26 cellular contexts compared by ENCODE assay signal in genomic region chr14:74977901-74978385, GRCh38. TPM values are rescaled to one million over a fixed set of nuclear protein-coding genes. Genes with fewer than 3 reads are reported as not detected.
DNase-seq lines count a peak whose midpoint lies in the region; TF ChIP-seq lines count a peak whose summit lies in the region.
"Had no signal": no experiment of that assay in that cellular context is flagged by ENCODE, and none has a peak within 500 bp of the region (broad histone marks: within the 10 kb centered on the region; RNA-seq: fewer than 3 reads in every experiment).

No MANE protein-coding gene starts in this region.

- no peak overlapping the region for H3K4me3 ChIP-seq in HUES6 (ENCODE audit: low read depth, low read length)
- H3K4me3 ChIP-seq in choroid plexus epithelial cell (ENCODE audit: low read depth, low read length): no peak overlapping the region
- H3K4me3 ChIP-seq: breast epithelium, gastroesophageal sphincter, MG63, PC-9, prostate gland, tibial nerve had no signal

- peaks cover 59% of the 10 kb centered on the region for H3K4me1 ChIP-seq in HUES6 (ENCODE audit: control insufficient read depth, insufficient read depth, low read length)
- H3K4me1 ChIP-seq: prostate gland had no signal

- peaks cover 14% of the 10 kb centered on the region for H3K27me3 Mint-ChIP-seq in nephron progenitor cell (ENCODE audit: low read depth, poor library complexity)
- H3K27me3 Mint-ChIP-seq: activated CD4-positive, alpha-beta memory T cell treated with anti-CD3 and anti-CD28 coated beads for 36 hours had no signal

- peaks cover 88% of the 10 kb centered on the region for H3K4me1 Mint-ChIP-seq in nephron progenitor cell

- H3K4me3 Mint-ChIP-seq in nephron progenitor cell: peak overlapping the region; percentile 55
- H3K4me3 Mint-ChIP-seq: activated CD4-positive, alpha-beta memory T cell treated with anti-CD3 and anti-CD28 coated beads for 36 hours; activated naive CD4-positive, alpha-beta T cell treated with anti-CD3 and anti-CD28 coated beads for 36 hours had no signal

- no peaks in the 10 kb centered on the region for H3K9me3 ChIP-seq in HUES6 (ENCODE audit: control insufficient read depth, insufficient read depth, low read depth, low read length)
- H3K9me3 ChIP-seq: breast epithelium, gastroesophageal sphincter, MG63, prostate gland, tibial nerve had no signal

- no peaks in the 10 kb centered on the region for H3K36me3 ChIP-seq in HUES6 (ENCODE audit: control insufficient read depth, insufficient read depth, low read length)
- H3K36me3 ChIP-seq: breast epithelium, gastroesophageal sphincter, MG63, prostate gland, tibial nerve had no signal

- DNase-seq in choroid plexus epithelial cell (ENCODE audit: low read depth) (peak; percentile 13), nephron progenitor cell (no peak), ureter (ENCODE audit: low spot score) (peak; percentile 28), hepatic stellate cell (ENCODE audit: low spot score) (no peak), SK-N-DZ (ENCODE audit: low spot score) (no peak), amygdala (lab: John Stamatoyannopoulos, UW) (no peak)
- DNase-seq: activated CD4-positive, alpha-beta memory T cell treated with anti-CD3 and anti-CD28 coated beads for 36 hours; activated CD4-positive, CD25-positive, alpha-beta regulatory T cell treated with anti-CD3 and anti-CD28 coated beads, Interleukin-2, amount 50 U/mL, for 72 hours; activated CD8-positive, alpha-beta memory T cell treated with anti-CD3 and anti-CD28 coated beads, Interleukin-2, amount 50 U/mL, for 4 hours; activated naive CD4-positive, alpha-beta T cell treated with anti-CD3 and anti-CD28 coated beads for 36 hours; COR-L47; DMS53; hippocampal formation; KG1; left cardiac atrium; MG63; NCI-H1930; Right ventricle myocardium superior; stimulated activated CD4-positive, alpha-beta T cell treated with anti-CD3 and anti-CD28 coated beads, Interleukin-2, amount 100 ng/mL, for 48 hours had no signal

- no peaks in the 10 kb centered on the region for H3K36me3 Mint-ChIP-seq in nephron progenitor cell (ENCODE audit: low read depth)
- H3K36me3 Mint-ChIP-seq: activated CD4-positive, alpha-beta memory T cell treated with anti-CD3 and anti-CD28 coated beads for 36 hours had no signal

- H3K27me3 ChIP-seq in HUES6 (ENCODE audit: control insufficient read depth, insufficient read depth, low read length): no peaks in the 10 kb centered on the region
- H3K27me3 ChIP-seq: breast epithelium, gastroesophageal sphincter, MG63, tibial nerve had no signal

- no peak overlapping the region for H3K27ac ChIP-seq in HUES6 (ENCODE audit: low read depth, low read length)
- H3K27ac ChIP-seq: C4-2B, gastroesophageal sphincter, PC-9, prostate gland, tibial nerve had no signal

- H3K9me3 Mint-ChIP-seq in nephron progenitor cell: no peaks in the 10 kb centered on the region
- H3K9me3 Mint-ChIP-seq: activated CD4-positive, alpha-beta memory T cell treated with anti-CD3 and anti-CD28 coated beads for 36 hours; activated naive CD4-positive, alpha-beta T cell treated with anti-CD3 and anti-CD28 coated beads for 36 hours had no signal

- peak overlapping the region; percentile 45 for H3K27ac Mint-ChIP-seq in nephron progenitor cell
- H3K27ac Mint-ChIP-seq: activated CD4-positive, alpha-beta memory T cell treated with anti-CD3 and anti-CD28 coated beads for 36 hours; activated naive CD4-positive, alpha-beta T cell treated with anti-CD3 and anti-CD28 coated beads for 36 hours had no signal

- TF ChIP-seq CTCF in choroid plexus epithelial cell (conservative IDR thresholded peaks at IDR 0.05; ENCODE audit: low read depth, low read length) (no peak), nephron progenitor cell (IDR thresholded peaks at IDR 0.05) (no peak)

- H3K9ac ChIP-seq in HUES6 (ENCODE audit: low read length): peak overlapping the region; percentile 30

RNA-seq across cellular contexts. Expression of gene PGF, which starts 22.5 kb away (rescaled TPM):
- total RNA-seq in ureter: 4.4 TPM
- polyA plus RNA-seq in SK-N-DZ (2014; cell fraction: cytosol; rRNA removed): 41.3 and 45.9 TPM in 2 replicates
- polyA plus RNA-seq in SK-N-DZ (2014; cell fraction: nucleus; rRNA removed): 19.9 and 28.4 TPM in 2 replicates

RNA-seq across cellular contexts. Expression of gene EIF2B2, which starts 24.8 kb away (rescaled TPM):
- 39.2 TPM for total RNA-seq in ureter
- polyA plus RNA-seq in SK-N-DZ (2014; cell fraction: cytosol; rRNA removed): 49.7 and 57.3 TPM in 2 replicates
- polyA plus RNA-seq in SK-N-DZ (2014; cell fraction: nucleus; rRNA removed): 47.3 and 55.5 TPM in 2 replicates

RNA-seq across cellular contexts. Expression of gene RPS6KL1, which starts 54.9 kb away (rescaled TPM):
- 10.7 TPM for total RNA-seq in ureter
- polyA plus RNA-seq in SK-N-DZ (2014; cell fraction: cytosol; rRNA removed): 19.0 and 27.3 TPM in 2 replicates
- polyA plus RNA-seq in SK-N-DZ (2014; cell fraction: nucleus; rRNA removed): 72.4 and 86.5 TPM in 2 replicates

Comparison
In these comparisons a context has a peak if more than half of its experiments do, and no peak if none do; other contexts are left out.
1. DNase-seq: peak in choroid plexus epithelial cell (single experiment) and ureter (single experiment); none in nephron progenitor cell (single experiment), hepatic stellate cell (single experiment), SK-N-DZ (single experiment) and amygdala (0 of 56).